ENCODE assay signal across 16 cellular contexts in the genomic region with DNA sequence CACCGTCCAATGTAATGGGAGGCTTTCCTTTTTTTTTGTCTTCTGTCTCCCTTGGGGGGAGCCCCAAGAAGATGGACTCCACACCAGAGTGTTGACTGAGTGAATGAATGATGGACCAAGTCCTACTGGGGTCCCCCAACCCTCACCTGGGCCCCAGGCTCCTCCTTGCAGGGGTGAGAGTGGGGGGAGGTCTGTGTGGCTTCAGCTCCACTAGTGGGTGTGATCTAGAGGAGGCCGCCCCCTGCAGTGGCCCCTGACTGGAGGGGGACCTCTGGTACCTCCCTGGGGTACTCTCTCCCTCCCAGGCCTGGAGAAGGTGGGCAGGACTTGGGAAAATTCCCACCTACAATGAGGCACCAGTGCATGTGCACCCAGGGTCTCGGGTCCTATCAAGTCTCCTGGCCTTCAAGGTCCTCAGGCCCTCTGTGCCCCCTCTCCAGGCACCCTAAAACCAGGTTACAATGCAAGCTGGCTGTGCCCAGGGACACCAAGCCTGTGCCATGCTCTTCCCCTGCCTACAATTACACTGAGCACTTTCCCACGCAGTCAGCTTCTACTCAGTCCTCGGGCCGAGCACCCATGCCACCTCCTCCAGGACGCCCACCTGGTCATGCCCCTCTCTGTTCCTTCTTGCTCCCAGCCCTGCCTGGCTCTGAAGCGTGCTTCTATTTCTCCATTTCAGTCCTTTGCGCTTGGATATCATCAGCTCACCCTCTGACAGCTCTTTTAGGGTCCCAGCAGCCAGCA.
DNase-seq lines count a peak whose midpoint lies in the region; ATAC-seq and TF ChIP-seq lines count a peak whose summit lies in the region.
"Had no signal": no experiment of that assay in that cellular context is flagged by ENCODE, and none has a peak within 500 bp of the region (broad histone marks: within the 10 kb centered on the region; RNA-seq: fewer than 3 reads in every experiment).

No MANE protein-coding gene starts in this region.

- no peaks in the 10 kb centered on the region for H3K9me3 Mint-ChIP-seq in natural killer cell treated with Interleukin-12 subunit alpha and Interleukin-12 subunit beta and Interleukin-15 and Interleukin-18, amount 100 ng/mL, for 72 hours
- H3K9me3 Mint-ChIP-seq in natural killer cell (no peaks in the 10 kb centered on the region), endothelial cell (ENCODE audit: unreplicated experiment) (no peaks in the 10 kb centered on the region), neural progenitor cell (peaks cover 8% of the 10 kb centered on the region)

- no peaks in the 10 kb centered on the region for H4K20me1 ChIP-seq in neural progenitor cell (ENCODE audit: low read depth)

- H3K9ac ChIP-seq in neural progenitor cell = no peak overlapping the region

- peak overlapping the region in 1 of 2 donors; percentile 57 for H3K27ac Mint-ChIP-seq in natural killer cell treated with Interleukin-12 subunit alpha and Interleukin-12 subunit beta and Interleukin-15 and Interleukin-18, amount 100 ng/mL, for 72 hours
- H3K27ac Mint-ChIP-seq in natural killer cell (no peak overlapping the region), endothelial cell (ENCODE audit: unreplicated experiment) (peak overlapping the region; percentile 64), neural progenitor cell (peak overlapping the region; percentile 31)

- peak in 1 of 2 donors; percentile 28 for ATAC-seq in natural killer cell treated with Interleukin-12 subunit alpha and Interleukin-12 subunit beta and Interleukin-15 and Interleukin-18, amount 100 ng/mL, for 72 hours
- ATAC-seq in natural killer cell (no peak), HG02981 (IDR thresholded peaks at IDR 0.05; ENCODE audit: unreplicated experiment) (no peak)
- ATAC-seq: GM12878, HCT116 had no signal

- no peaks in the 10 kb centered on the region for H3K36me3 Mint-ChIP-seq in natural killer cell treated with Interleukin-12 subunit alpha and Interleukin-12 subunit beta and Interleukin-15 and Interleukin-18, amount 100 ng/mL, for 72 hours
- no peaks in the 10 kb centered on the region for H3K36me3 Mint-ChIP-seq in natural killer cell
- H3K36me3 Mint-ChIP-seq in endothelial cell (ENCODE audit: low read depth, unreplicated experiment) = no peaks in the 10 kb centered on the region
- peaks cover 3% of the 10 kb centered on the region for H3K36me3 Mint-ChIP-seq in neural progenitor cell

- H3K27me3 ChIP-seq in neural progenitor cell = no peaks in the 10 kb centered on the region
- no peaks in the 10 kb centered on the region for H3K27me3 ChIP-seq in right atrium auricular region

- H2AFZ ChIP-seq in neural progenitor cell (replicated peaks) = no peak overlapping the region

- no peaks in the 10 kb centered on the region for H3K36me3 ChIP-seq in neural progenitor cell
- no peaks in the 10 kb centered on the region for H3K36me3 ChIP-seq in right atrium auricular region

- peaks cover 0 to 3% of the 10 kb centered on the region in 2 donors for H3K4me1 Mint-ChIP-seq in natural killer cell treated with Interleukin-12 subunit alpha and Interleukin-12 subunit beta and Interleukin-15 and Interleukin-18, amount 100 ng/mL, for 72 hours (ENCODE audit: low read depth in 2 of 2)
- H3K4me1 Mint-ChIP-seq in natural killer cell (no peaks in the 10 kb centered on the region), endothelial cell (ENCODE audit: unreplicated experiment) (peaks cover 4% of the 10 kb centered on the region), neural progenitor cell (peaks cover 59% of the 10 kb centered on the region)

- peaks cover 0 to 5% of the 10 kb centered on the region in 2 donors for H3K27me3 Mint-ChIP-seq in natural killer cell treated with Interleukin-12 subunit alpha and Interleukin-12 subunit beta and Interleukin-15 and Interleukin-18, amount 100 ng/mL, for 72 hours
- H3K27me3 Mint-ChIP-seq in natural killer cell (ENCODE audit: low read depth in 2 of 2) (no peaks in the 10 kb centered on the region), endothelial cell (ENCODE audit: unreplicated experiment) (peaks cover 11% of the 10 kb centered on the region), neural progenitor cell (ENCODE audit: insufficient read depth, low read depth) (peaks cover 3% of the 10 kb centered on the region)

- H3K9me3 ChIP-seq in neural progenitor cell (ENCODE audit: low read depth) = no peaks in the 10 kb centered on the region
- H3K9me3 ChIP-seq in right atrium auricular region = no peaks in the 10 kb centered on the region

- intact Hi-C loops in natural killer cell (cut with micrococcal nuclease) = no loop called here

- no peak overlapping the region for H3K4me2 ChIP-seq in neural progenitor cell

- DNase-seq in natural killer cell treated with Interleukin-12 subunit alpha and Interleukin-12 subunit beta and Interleukin-15 and Interleukin-18, amount 100 ng/mL, for 72 hours (ENCODE audit: low spot score) = peak; percentile 56
- DNase-seq in natural killer cell = no peak
- DNase-seq in endothelial cell (ENCODE audit: low spot score) = no peak
- no peak for DNase-seq in neural progenitor cell (ENCODE audit: low spot score)
- no peak for DNase-seq in superior temporal gyrus (ENCODE audit: extremely low spot score)
- DNase-seq in right atrium auricular region (ENCODE audit: low spot score) = no peak
- no peak for DNase-seq in stimulated activated CD4-positive, alpha-beta T cell treated with anti-CD3 and anti-CD28 coated beads, Interleukin-4, amount 100 ng/mL, for 4 hours
- DNase-seq: DMS 273 treated with DMSO at 0.1 percent for 48 hours, GDM1, NCI-H146, NCI-H2081, NCI-H524, SHP77 had no signal

- no peak overlapping the region for H3K4me3 Mint-ChIP-seq in natural killer cell treated with Interleukin-12 subunit alpha and Interleukin-12 subunit beta and Interleukin-15 and Interleukin-18, amount 100 ng/mL, for 72 hours
- H3K4me3 Mint-ChIP-seq in natural killer cell (no peak overlapping the region), endothelial cell (ENCODE audit: unreplicated experiment) (no peak overlapping the region), neural progenitor cell (peak overlapping the region; percentile 62)

- no peaks in the 10 kb centered on the region for H3F3A ChIP-seq in neural progenitor cell (ENCODE audit: low read depth)

- H3K79me2 ChIP-seq in neural progenitor cell (ENCODE audit: low read depth) = no peaks in the 10 kb centered on the region

- no peak for TF ChIP-seq CTCF in natural killer cell (IDR thresholded peaks at IDR 0.05)
- no peak for TF ChIP-seq CTCF in endothelial cell (IDR thresholded peaks at IDR 0.05; ENCODE audit: unreplicated experiment)
- TF ChIP-seq CTCF in neural progenitor cell (IDR thresholded peaks at IDR 0.05) = no peak
- TF ChIP-seq CTCF in right atrium auricular region (IDR thresholded peaks at IDR 0.05) = no peak

- H3K4me3 ChIP-seq in neural progenitor cell (no peak overlapping the region), right atrium auricular region (no peak overlapping the region)
- H3K4me3 ChIP-seq: GM12878 had no signal

- H3K4me1 ChIP-seq in neural progenitor cell (peaks cover 5% of the 10 kb centered on the region), right atrium auricular region (no peaks in the 10 kb centered on the region)

- H3K27ac ChIP-seq in neural progenitor cell (no peak overlapping the region), right atrium auricular region (no peak overlapping the region)

Comparison
In these comparisons a context has a peak if more than half of its experiments do, and no peak if none do; other contexts are left out.
1. H3K27ac Mint-ChIP-seq: peak in endothelial cell (single experiment) and neural progenitor cell (single experiment); none in natural killer cell (0 of 2).